1 cellular context compared by ENCODE assay signal in the genomic region with DNA sequence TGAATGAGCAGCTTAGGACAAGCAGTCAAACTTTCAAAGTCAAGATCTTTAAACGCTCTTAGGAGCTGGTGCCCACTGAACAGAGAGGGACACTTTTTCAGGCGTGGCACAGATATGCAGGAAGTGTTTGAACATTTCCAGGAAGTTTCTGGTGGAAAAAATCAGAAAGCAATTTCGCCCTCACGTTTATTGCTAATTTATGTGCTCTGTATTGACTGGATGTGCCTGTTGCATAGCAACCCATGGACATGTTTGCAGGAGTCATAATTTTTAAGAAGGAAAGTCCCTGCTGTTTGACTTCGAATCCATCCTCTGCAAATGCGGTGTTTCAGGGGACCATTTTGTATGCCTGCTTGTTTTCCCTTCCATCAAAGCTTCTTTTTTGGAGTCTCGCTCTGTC.
TF ChIP-seq lines count a peak whose summit lies in the region.

No MANE protein-coding gene starts in this region.

TF ChIP-seq in IMR-90, 13 proteins besides CTCF, POLR2A, EP300 and RAD21:
- TF ChIP-seq MAZ (IDR thresholded peaks at IDR 0.05; ENCODE audit: borderline replicate concordance, low read depth, low read length), result no peak
- no peak for TF ChIP-seq ELK1 (IDR thresholded peaks at IDR 0.05; ENCODE audit: borderline replicate concordance, low read depth, low read length)
- no peak for TF ChIP-seq MXI1 (IDR thresholded peaks at IDR 0.05; ENCODE audit: borderline replicate concordance, low read depth, low read length)
- no peak for TF ChIP-seq NFE2L2 (IDR thresholded peaks at IDR 0.05; ENCODE audit: low read depth, low read length)
- TF ChIP-seq RFX5 (IDR thresholded peaks at IDR 0.05; ENCODE audit: low read depth, low read length), result no peak
- TF ChIP-seq, protein P1, sequence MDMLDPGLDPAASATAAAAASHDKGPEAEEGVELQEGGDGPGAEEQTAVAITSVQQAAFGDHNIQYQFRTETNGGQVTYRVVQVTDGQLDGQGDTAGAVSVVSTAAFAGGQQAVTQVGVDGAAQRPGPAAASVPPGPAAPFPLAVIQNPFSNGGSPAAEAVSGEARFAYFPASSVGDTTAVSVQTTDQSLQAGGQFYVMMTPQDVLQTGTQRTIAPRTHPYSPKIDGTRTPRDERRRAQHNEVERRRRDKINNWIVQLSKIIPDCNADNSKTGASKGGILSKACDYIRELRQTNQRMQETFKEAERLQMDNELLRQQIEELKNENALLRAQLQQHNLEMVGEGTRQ (IDR thresholded peaks at IDR 0.05; ENCODE audit: low read depth, low read length), result no peak
- TF ChIP-seq RCOR1 (IDR thresholded peaks at IDR 0.05; ENCODE audit: insufficient replicate concordance, low read length), result no peak
- TF ChIP-seq BHLHE40 (IDR thresholded peaks at IDR 0.05; ENCODE audit: low read depth, low read length), result no peak
- no peak for TF ChIP-seq CHD1 (IDR thresholded peaks at IDR 0.05; ENCODE audit: low read depth, low read length)
- no peak for TF ChIP-seq CEBPB (IDR thresholded peaks at IDR 0.05; ENCODE audit: low read depth, low read length)
- TF ChIP-seq SMC3 (IDR thresholded peaks at IDR 0.05; ENCODE audit: low read depth, low read length), result no peak
- TF ChIP-seq MAFK (IDR thresholded peaks at IDR 0.05; ENCODE audit: low read depth, low read length), result no peak
- TF ChIP-seq FOS (IDR thresholded peaks at IDR 0.05; ENCODE audit: low read depth, low read length), result no peak
